8 cellular contexts compared by ENCODE assay signal in the genomic region with DNA sequence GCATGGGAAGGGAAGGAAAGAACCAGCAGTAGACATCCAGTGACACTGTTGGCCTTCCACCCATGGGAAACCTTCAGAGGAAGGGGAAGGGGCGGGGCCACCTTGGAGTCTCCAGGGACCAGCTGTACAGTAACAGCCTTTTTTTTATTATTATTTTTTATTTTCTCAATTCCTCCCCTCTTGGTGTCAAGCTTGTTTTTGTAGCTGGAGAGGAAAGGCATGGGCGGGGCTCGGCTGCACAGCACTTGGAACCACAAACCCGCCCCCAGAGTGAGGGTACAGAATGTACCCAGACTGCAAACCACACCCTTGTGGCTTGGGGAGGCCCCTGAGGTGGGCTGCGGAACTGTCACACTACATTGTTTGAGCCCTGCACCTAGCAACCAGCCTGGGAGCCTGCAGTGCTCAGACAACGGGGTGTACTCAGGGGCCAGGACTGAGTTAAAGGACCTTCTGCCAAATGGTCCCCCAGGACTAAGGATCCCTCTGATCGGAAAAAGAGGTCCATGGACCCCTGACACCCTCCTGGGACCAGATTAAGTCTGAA. TPM values are rescaled to one million over a fixed set of nuclear protein-coding genes. Genes with fewer than 3 reads are reported as not detected.
DNase-seq lines count a peak whose midpoint lies in the region; ATAC-seq and TF ChIP-seq lines count a peak whose summit lies in the region.

No MANE protein-coding gene starts in this region.

- TF ChIP-seq POLR2A in body of pancreas (IDR thresholded peaks at IDR 0.05) = no peak

- no peak overlapping the region for H2AK5ac ChIP-seq in mesenchymal stem cell (ENCODE audit: low read length, severe bottlenecking)

- H3K36me3 ChIP-seq in body of pancreas (replicated peaks in 1 of 2; ENCODE audit: insufficient read depth in 1 of 2, low read depth in 2 of 2) = no peaks in the 10 kb centered on the region
- no peaks in the 10 kb centered on the region for H3K36me3 ChIP-seq in mesenchymal stem cell (ENCODE audit: control insufficient read depth in 1 of 2, insufficient read depth in 2 of 2, low read depth in 1 of 2, low read length in 2 of 2)

- H2BK120ac ChIP-seq in mesenchymal stem cell (ENCODE audit: low read depth, low read length) = no peak overlapping the region

- H2AFZ ChIP-seq in mesenchymal stem cell (ENCODE audit: low read depth, low read length) = no peak overlapping the region

- intact Hi-C loops in body of pancreas (cut with DNase I) = loop anchor here (10.0 kb wide), 1 partner anchor 101 kb away; a partner anchor contains a TSS

- no peaks in the 10 kb centered on the region for H3K79me1 ChIP-seq in mesenchymal stem cell (replicated peaks; ENCODE audit: low read length, poor library complexity, severe bottlenecking)

- H3K4me2 ChIP-seq in mesenchymal stem cell (ENCODE audit: low read length, poor library complexity, severe bottlenecking) = no peak overlapping the region

- no peak overlapping the region for H3K23ac ChIP-seq in mesenchymal stem cell (ENCODE audit: low read length in 2 of 2)

- H3K27me3 ChIP-seq in body of pancreas (no peaks in the 10 kb centered on the region), mesenchymal stem cell (ENCODE audit: control insufficient read depth in 1 of 2, insufficient read depth in 1 of 2, low read length in 2 of 2) (peaks cover 0 to 24% of the 10 kb centered on the region in 2 experiments)

- ATAC-seq in GM19467 (IDR thresholded peaks at IDR 0.05; ENCODE audit: unreplicated experiment) (peak; percentile 89), HG03558 (IDR thresholded peaks at IDR 0.05; ENCODE audit: extremely low read depth, unreplicated experiment) (peak; percentile 89), body of pancreas (peak; percentile 8)

- TF ChIP-seq CTCF in body of pancreas (IDR thresholded peaks at IDR 0.05) = peak in 1 of 7 experiments; percentile 4

- peak overlapping the region; percentile 93 for H4K91ac ChIP-seq in mesenchymal stem cell (ENCODE audit: low read length)

- peak overlapping the region; percentile 59 for H3K9ac ChIP-seq in mesenchymal stem cell (ENCODE audit: low read length)

- H4K8ac ChIP-seq in mesenchymal stem cell (ENCODE audit: low read length) = no peak overlapping the region

- H3K9me3 ChIP-seq in body of pancreas (no peaks in the 10 kb centered on the region), mesenchymal stem cell (ENCODE audit: control insufficient read depth, low read length) (no peaks in the 10 kb centered on the region)

- H3K4me1 ChIP-seq in body of pancreas (peaks cover 51% of the 10 kb centered on the region), mesenchymal stem cell (ENCODE audit: control insufficient read depth, insufficient read depth, low read depth, low read length) (peaks cover 21% of the 10 kb centered on the region)

- WGBS in body of pancreas, 2 donors = 44 to 63% methylated on average over 5 of the region's 7 CpGs
- WGBS in mesenchymal stem cell = 0% methylated on average over 5 of the region's 7 CpGs

- H3K14ac ChIP-seq in mesenchymal stem cell (ENCODE audit: low read length in 2 of 2) = no peak overlapping the region

- DNase-seq in AML-193 (lab: John Stamatoyannopoulos, UW) = peak; percentile 40 to 42
- peak; percentile 83 for DNase-seq in UCSD-AML1 (lab: John Stamatoyannopoulos, UW; ENCODE audit: unreplicated experiment)
- peak; percentile 40 to 85 (median 66) for DNase-seq in body of pancreas
- peak; percentile 95 for DNase-seq in mesenchymal stem cell
- DNase-seq in stimulated activated CD8-positive, alpha-beta memory T cell treated with anti-CD3 and anti-CD28 coated beads, Interleukin-7, amount 100 ng/mL, for 1 hour (ENCODE audit: low read depth in 2 of 2) = peak; percentile 76 to 80
- DNase-seq in DMS79 treated with DMSO at 0.1 percent for 48 hours (lab: John Stamatoyannopoulos, UW) = no peak

- no peak overlapping the region for H3K4me3 ChIP-seq in body of pancreas
- H3K4me3 ChIP-seq in mesenchymal stem cell (ENCODE audit: insufficient read depth in 1 of 2, low read depth in 1 of 2, low read length in 2 of 2) = no peak overlapping the region

- H3K4ac ChIP-seq in mesenchymal stem cell (ENCODE audit: low read depth in 1 of 2, low read length in 2 of 2) = peak overlapping the region; percentile 13 to 80

- peak overlapping the region; percentile 73 to 79 for H3K18ac ChIP-seq in mesenchymal stem cell (ENCODE audit: low read depth in 1 of 2, low read length in 2 of 2)

- peak overlapping the region; percentile 89 to 96 for H2BK12ac ChIP-seq in mesenchymal stem cell (ENCODE audit: low read length in 2 of 2)

- no peak overlapping the region for H2BK5ac ChIP-seq in mesenchymal stem cell (ENCODE audit: low read depth, low read length, poor library complexity, severe bottlenecking)

- peak overlapping the region; percentile 26 to 89 (median 56) for H3K27ac ChIP-seq in body of pancreas
- H3K27ac ChIP-seq in mesenchymal stem cell (ENCODE audit: low read length, poor library complexity, severe bottlenecking) = no peak overlapping the region

- no peak overlapping the region for H2BK15ac ChIP-seq in mesenchymal stem cell (ENCODE audit: low read depth, poor library complexity, severe bottlenecking)

RNA-seq across cellular contexts. Expression of a gene that starts 45.7 kb away (rescaled TPM):
- 10 to 100 TPM in 1 of 2 donors, 1 to 10 TPM in 1; 6.5 to 18.1 TPM for total RNA-seq in body of pancreas
- polyA plus RNA-seq in mesenchymal stem cell (2013, experiment 1 of 2) = 31.3 TPM
- 32.9 TPM for polyA plus RNA-seq in mesenchymal stem cell (2013, experiment 2 of 2)

Comparison
In these comparisons a context has a peak if more than half of its experiments do, and no peak if none do; other contexts are left out.
1. ATAC-seq: peak in every context shown above with its lines; median percentile 89 in GM19467; 89 in HG03558; 8 in body of pancreas.